10 cellular contexts compared by ENCODE assay signal in genomic region chr12:100308138-100308537, GRCh38. TPM values are rescaled to one million over a fixed set of nuclear protein-coding genes. Genes with fewer than 3 reads are reported as not detected.
"Had no signal": no experiment of that assay in that cellular context is flagged by ENCODE, and none has a peak within 500 bp of the region (broad histone marks: within the 10 kb centered on the region; RNA-seq: fewer than 3 reads in every experiment).

No MANE protein-coding gene starts in this region.

RNA-seq across cellular contexts. Expression of gene SLC17A8, which starts 48.7 kb away (rescaled TPM):
- total RNA-seq: OCI-LY7, PC-3, PC-9, Right ventricle myocardium inferior, Right ventricle myocardium superior, RPMI7951, SJCRH30, SJSA1, T-cell had no signal
- polyA plus RNA-seq: SK-N-SH had no signal
